36 cellular contexts compared by ENCODE assay signal in the genomic region with DNA sequence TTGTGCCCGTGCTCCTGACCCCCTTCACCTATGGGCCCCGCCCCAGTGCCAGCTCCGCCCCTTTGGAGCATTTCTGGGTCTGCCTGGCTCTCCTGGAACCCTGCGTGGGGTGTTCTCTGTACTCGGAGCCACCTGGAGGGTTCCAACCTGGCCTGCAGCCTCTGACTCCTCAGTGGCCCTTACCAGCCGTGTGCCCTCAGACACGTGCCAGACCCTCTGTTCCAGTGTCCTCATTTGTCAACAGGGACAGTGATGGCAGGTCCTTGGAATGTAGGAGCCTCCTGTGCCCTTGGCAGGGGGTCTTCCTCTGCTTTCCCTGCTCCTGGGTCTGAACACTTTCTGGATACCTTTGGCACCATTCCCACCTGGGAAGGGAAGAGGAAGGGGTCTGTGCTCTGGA.
"Had no signal": no experiment of that assay in that cellular context is flagged by ENCODE, and none has a peak within 500 bp of the region (broad histone marks: within the 10 kb centered on the region; RNA-seq: fewer than 3 reads in every experiment).

No MANE protein-coding gene starts in this region.

- FAIRE-seq: TTC549 had no signal

- H3K4me2 ChIP-seq: SK-N-SH had no signal

- ATAC-seq: activated CD8-positive, alpha-beta memory T cell treated with anti-CD3 and anti-CD28 coated beads, Interleukin-2, amount 10 ng/mL, durations not matched to agents 7 days and 5 days; PC-3 had no signal

- H3K27ac ChIP-seq: ascending aorta, Peyer's patch, SJSA1 had no signal

- H3K4me3 Mint-ChIP-seq: activated B cell treated with CpG ODN at 0.5 μM for 24 hours; activated CD4-positive, alpha-beta memory T cell treated with anti-CD3 and anti-CD28 coated beads, Interleukin-2, amount 10 ng/mL, durations not matched to agents 7 days and 5 days; activated CD8-positive, alpha-beta memory T cell treated with anti-CD3 and anti-CD28 coated beads, Interleukin-2, amount 10 ng/mL, durations not matched to agents 7 days and 5 days; activated naive CD4-positive, alpha-beta T cell treated with anti-CD3 and anti-CD28 coated beads, Interleukin-2, amount 50 U/mL, for 24 hours; activated naive CD8-positive, alpha-beta T cell treated with anti-CD3 and anti-CD28 coated beads, Interleukin-2, amount 10 ng/mL, durations not matched to agents 7 days and 5 days; T-helper 1 cell treated with Interleukin-12 subunit alpha and Interleukin-12 subunit beta and Interleukin-4 antibody, amounts not matched to agents 30 μg/mL and 1 μg/mL, for 36 hours; T-helper 2 cell treated with Interferon-gamma antibody and Interleukin-4, amounts not matched to agents 5 μg/mL and 100 μg/mL, for 36 hours had no signal

- H3K4me3 ChIP-seq: ascending aorta, Peyer's patch, SJSA1 had no signal

- H3K36me3 ChIP-seq: ascending aorta, Peyer's patch, SJSA1 had no signal

- H3K27ac Mint-ChIP-seq: activated B cell treated with CpG ODN at 0.5 μM for 24 hours; activated CD4-positive, alpha-beta memory T cell treated with anti-CD3 and anti-CD28 coated beads, Interleukin-2, amount 10 ng/mL, durations not matched to agents 7 days and 5 days; activated CD8-positive, alpha-beta memory T cell treated with anti-CD3 and anti-CD28 coated beads, Interleukin-2, amount 10 ng/mL, durations not matched to agents 7 days and 5 days; activated naive CD4-positive, alpha-beta T cell treated with anti-CD3 and anti-CD28 coated beads, Interleukin-2, amount 50 U/mL, for 24 hours; activated naive CD8-positive, alpha-beta T cell treated with anti-CD3 and anti-CD28 coated beads, Interleukin-2, amount 10 ng/mL, durations not matched to agents 7 days and 5 days; T-helper 1 cell treated with Interleukin-12 subunit alpha and Interleukin-12 subunit beta and Interleukin-4 antibody, amounts not matched to agents 30 μg/mL and 1 μg/mL, for 36 hours; T-helper 2 cell treated with Interferon-gamma antibody and Interleukin-4, amounts not matched to agents 5 μg/mL and 100 μg/mL, for 36 hours had no signal

- DNase-seq: activated B cell treated with CpG ODN at 0.5 μM for 24 hours; activated CD4-positive, alpha-beta memory T cell treated with anti-CD3 and anti-CD28 coated beads, Interleukin-2, amount 10 ng/mL, durations not matched to agents 7 days and 5 days; activated CD4-positive, alpha-beta T cell treated with anti-CD3 and anti-CD28 coated beads for 4 hours; activated CD4-positive, alpha-beta T cell treated with anti-CD3 and anti-CD28 coated beads, Interleukin-2, amount 50 U/mL, for 1 hour; activated CD4-positive, CD25-positive, alpha-beta regulatory T cell treated with anti-CD3 and anti-CD28 coated beads, Interleukin-2, amount 50 U/mL, for 72 hours; activated CD8-positive, alpha-beta memory T cell treated with anti-CD3 and anti-CD28 coated beads for 24 hours; activated CD8-positive, alpha-beta memory T cell treated with anti-CD3 and anti-CD28 coated beads, Interleukin-2, amount 10 ng/mL, durations not matched to agents 7 days and 5 days; activated CD8-positive, alpha-beta memory T cell treated with anti-CD3 and anti-CD28 coated beads, Interleukin-2, amount 50 U/mL, for 48 hours; activated effector memory CD4-positive, alpha-beta T cell treated with anti-CD3 and anti-CD28 coated beads, Interleukin-2, amount 50 U/mL, for 16 hours; activated naive CD4-positive, alpha-beta T cell; activated naive CD8-positive, alpha-beta T cell treated with anti-CD3 and anti-CD28 coated beads, Interleukin-2, amount 10 ng/mL, durations not matched to agents 7 days and 5 days; activated T-cell treated with anti-CD3 and anti-CD28 coated beads, Interleukin-2, amount 50 U/mL, for 48 hours; amygdala; caudate nucleus; NCI-H1092 treated with DMSO at 0.1 percent for 48 hours; NCI-H1417; NCI-H146; NCI-H187; NCI-H2029 treated with DMSO at 0.1 percent for 48 hours; NCI-H2107; NCI-H2171; NCI-H510A; NCI-H526; NCI-H748 treated with DMSO at 0.1 percent for 48 hours; NK-92 treated with Interleukin-12 subunit alpha and Interleukin-12 subunit beta, amount 100 ng/mL, for 24 hours; PC-3; Peyer's patch; RPMI8226; SHP77 treated with DMSO at 0.1 percent for 48 hours; SK-N-SH had no signal

- H3K9me3 ChIP-seq: SK-N-SH had no signal

- H3K9ac ChIP-seq: SK-N-SH had no signal

- H3K27me3 Mint-ChIP-seq: activated naive CD4-positive, alpha-beta T cell treated with anti-CD3 and anti-CD28 coated beads, Interleukin-2, amount 50 U/mL, for 24 hours had no signal
